In genomic region chr16:67206129-67206837, GRCh38 we compare ENCODE assay signal across 21 cellular contexts. TPM values are rescaled to one million over a fixed set of nuclear protein-coding genes. Genes with fewer than 3 reads are reported as not detected.
DNase-seq lines count a peak whose midpoint lies in the region; ATAC-seq, FAIRE-seq and TF ChIP-seq lines count a peak whose summit lies in the region.
"Had no signal": no experiment of that assay in that cellular context is flagged by ENCODE, and none has a peak within 500 bp of the region (broad histone marks: within the 10 kb centered on the region; RNA-seq: fewer than 3 reads in every experiment).

No MANE protein-coding gene starts in this region.

- no peaks in the 10 kb centered on the region for H3K27me3 Mint-ChIP-seq in CD8-positive, alpha-beta T cell (ENCODE audit: low read depth)
- H3K27me3 Mint-ChIP-seq: stimulated activated naive CD8-positive, alpha-beta T cell treated with anti-CD3 and anti-CD28 coated beads, Interleukin-15, Interleukin-2, amounts not matched to agents 100 ng/mL and 50 ng/mL, for 24 hours had no signal

- no peak for FAIRE-seq in urothelium cell line (lab: Jason Lieb, UNC)
- no peak for FAIRE-seq in frontal cortex (lab: Jason Lieb, UNC)

- no peak for DNase-seq in CD8-positive, alpha-beta T cell
- no peak for DNase-seq in WERI-Rb-1
- no peak for DNase-seq in erythroblast (lab: John Stamatoyannopoulos, UW)
- no peak for DNase-seq in AG08396 (ENCODE audit: low spot score)
- DNase-seq in urothelium cell line (ENCODE audit: low spot score): no peak
- DNase-seq in frontal cortex (ENCODE audit: low spot score in 2 of 2): no peak
- DNase-seq: activated CD8-positive, alpha-beta memory T cell treated with anti-CD3 and anti-CD28 coated beads, Interleukin-2, amount 50 U/mL, for 48 hours; COR-L47; left ventricle myocardium inferior; midbrain; NCI-H1436 treated with DMSO at 0.1 percent for 48 hours; NCI-H524 treated with DMSO at 0.1 percent for 48 hours; psoas muscle; stimulated activated CD4-positive, alpha-beta T cell treated with anti-CD3 and anti-CD28 coated beads, Interleukin-2, amount 100 ng/mL, for 24 hours; transverse colon had no signal

- no peaks in the 10 kb centered on the region for H3K9me3 ChIP-seq in CD8-positive, alpha-beta T cell (ENCODE audit: low read length)
- H3K9me3 ChIP-seq in WERI-Rb-1 (ENCODE audit: severe bottlenecking): no peaks in the 10 kb centered on the region
- H3K9me3 ChIP-seq: heart left ventricle, left ventricle myocardium inferior, psoas muscle, transverse colon had no signal

- TF ChIP-seq CTCF in 22Rv1 (IDR thresholded peaks at IDR 0.05) (no peak), WERI-Rb-1 (IDR thresholded peaks at IDR 0.05; ENCODE audit: low read depth, low read length) (no peak)
- TF ChIP-seq CTCF in CD8-positive, alpha-beta T cell (IDR thresholded peaks at IDR 0.05): no peak

- H3K9me3 Mint-ChIP-seq in CD8-positive, alpha-beta T cell: no peaks in the 10 kb centered on the region
- H3K9me3 Mint-ChIP-seq: nephron; stimulated activated naive CD8-positive, alpha-beta T cell treated with anti-CD3 and anti-CD28 coated beads, Interleukin-15, Interleukin-2, amounts not matched to agents 100 ng/mL and 50 ng/mL, for 24 hours had no signal

- no peaks in the 10 kb centered on the region for H3K27me3 ChIP-seq in CD8-positive, alpha-beta T cell (ENCODE audit: insufficient read depth, low read length)
- no peaks in the 10 kb centered on the region for H3K27me3 ChIP-seq in WERI-Rb-1 (ENCODE audit: insufficient read depth, low read depth, severe bottlenecking)
- H3K27me3 ChIP-seq: heart left ventricle, transverse colon had no signal

- H3K4me1 Mint-ChIP-seq in CD8-positive, alpha-beta T cell (ENCODE audit: low read depth): no peaks in the 10 kb centered on the region
- H3K4me1 Mint-ChIP-seq: nephron had no signal

- peaks cover 22% of the 10 kb centered on the region for H3K36me3 Mint-ChIP-seq in CD8-positive, alpha-beta T cell

- ATAC-seq in CD8-positive, alpha-beta T cell: no peak
- ATAC-seq in GM19023 (IDR thresholded peaks at IDR 0.05; ENCODE audit: unreplicated experiment): no peak
- ATAC-seq: heart left ventricle, psoas muscle had no signal

- no peaks in the 10 kb centered on the region for H3K36me3 ChIP-seq in CD8-positive, alpha-beta T cell (ENCODE audit: insufficient read depth, low read length)
- peaks cover 33% of the 10 kb centered on the region for H3K36me3 ChIP-seq in WERI-Rb-1

- H3K4me1 ChIP-seq in CD8-positive, alpha-beta T cell (ENCODE audit: insufficient read depth, low read length): no peaks in the 10 kb centered on the region
- H3K4me1 ChIP-seq: heart left ventricle, left ventricle myocardium inferior, transverse colon had no signal

- H3K27ac Mint-ChIP-seq in CD8-positive, alpha-beta T cell: peak overlapping the region; percentile 13
- H3K27ac Mint-ChIP-seq: nephron; stimulated activated naive CD8-positive, alpha-beta T cell treated with anti-CD3 and anti-CD28 coated beads, Interleukin-15, Interleukin-2, amounts not matched to agents 100 ng/mL and 50 ng/mL, for 24 hours had no signal

- H3K4me3 Mint-ChIP-seq in CD8-positive, alpha-beta T cell: no peak overlapping the region
- H3K4me3 Mint-ChIP-seq: nephron; stimulated activated naive CD8-positive, alpha-beta T cell treated with anti-CD3 and anti-CD28 coated beads, Interleukin-15, Interleukin-2, amounts not matched to agents 100 ng/mL and 50 ng/mL, for 24 hours had no signal

- CTCF ChIA-PET in CD8-positive, alpha-beta T cell (lab: Charles Lee): no interaction called here

- peak overlapping the region; percentile 73 for H3K27ac ChIP-seq in 22Rv1
- H3K27ac ChIP-seq in CD8-positive, alpha-beta T cell (ENCODE audit: low read depth, low read length): no peak overlapping the region
- peak overlapping the region; percentile 59; the same call in 1 of the 2 replicates for H3K27ac ChIP-seq in WERI-Rb-1
- H3K27ac ChIP-seq: heart left ventricle, left ventricle myocardium inferior, transverse colon had no signal

- TF ChIP-seq POLR2A in erythroblast (IDR thresholded peaks at IDR 0.05; ENCODE audit: low read length): peak; percentile 21

- H3K4me3 ChIP-seq in CD8-positive, alpha-beta T cell (ENCODE audit: low read depth, low read length): no peak overlapping the region
- no peak overlapping the region for H3K4me3 ChIP-seq in WERI-Rb-1 (ENCODE audit: low read depth, low read length)
- H3K4me3 ChIP-seq: heart left ventricle, left ventricle myocardium inferior, psoas muscle, skin epidermis, transverse colon had no signal

- POLR2A ChIA-PET in CD8-positive, alpha-beta T cell (lab: Charles Lee): no interaction called here

- intact Hi-C loops in CD8-positive, alpha-beta T cell (cut with DNase I, micrococcal nuclease): no loop called here

RNA-seq across cellular contexts. Expression of gene ELMO3, which starts 7.4 kb away (rescaled TPM):
- 1 to 10 TPM; 1.3 to 1.6 TPM for total RNA-seq in CD8-positive, alpha-beta T cell
- total RNA-seq in frontal cortex: 0.41 TPM

RNA-seq across cellular contexts. Expression of gene E2F4, which starts 14.3 kb away (rescaled TPM):
- total RNA-seq in CD8-positive, alpha-beta T cell: 10 to 100 TPM; 61.9 to 63.8 TPM
- 19.6 TPM for total RNA-seq in frontal cortex

RNA-seq across cellular contexts. Expression of gene EXOC3L1, which starts 16.3 kb away (rescaled TPM):
- not detected for total RNA-seq in CD8-positive, alpha-beta T cell
- total RNA-seq in frontal cortex: 1.2 TPM

RNA-seq across cellular contexts. Expression of gene TMEM208, which starts 20.6 kb away (rescaled TPM):
- 10 to 100 TPM; 37.1 to 44.7 TPM for total RNA-seq in CD8-positive, alpha-beta T cell
- total RNA-seq in frontal cortex: 21.2 TPM

RNA-seq across cellular contexts. Expression of gene MATCAP1, which starts 22.5 kb away (rescaled TPM):
- total RNA-seq in CD8-positive, alpha-beta T cell: 1 to 10 TPM; 7.7 to 8.0 TPM
- 52.2 TPM for total RNA-seq in frontal cortex
